In genomic region chr18:55012041-55012440, GRCh38 we compare ENCODE assay signal across 26 cellular contexts. TPM values are rescaled to one million over a fixed set of nuclear protein-coding genes. Genes with fewer than 3 reads are reported as not detected.
A peak's percentile ranks its signal among the peaks of the same experiment; 100 is the strongest.
DNase-seq lines count a peak whose midpoint lies in the region; ATAC-seq, FAIRE-seq and TF ChIP-seq lines count a peak whose summit lies in the region.
"Had no signal": no experiment of that assay in that cellular context is flagged by ENCODE, and none has a peak within 500 bp of the region (broad histone marks: within the 10 kb centered on the region; RNA-seq: fewer than 3 reads in every experiment).

No MANE protein-coding gene starts in this region.

- DNase-seq in A549 (ENCODE audit: low read depth in 1 of 2, low spot score in 1 of 2) (no peak), GM23338 (ENCODE audit: low spot score) (peak; percentile 26), bronchial epithelial cell (ENCODE audit: low read depth) (peak; percentile 73), iPS-NIHi7 (ENCODE audit: extremely low spot score) (peak; percentile 20), RWPE1 (ENCODE audit: low spot score) (no peak), colonic mucosa (no peak), NCI-H446 (lab: John Stamatoyannopoulos, UW) (no peak)
- DNase-seq in CD8-positive, alpha-beta memory T cell, result no peak
- DNase-seq: activated CD4-positive, alpha-beta memory T cell treated with anti-CD3 and anti-CD28 coated beads, Interleukin-2, amount 10 ng/mL, durations not matched to agents 7 days and 5 days; activated CD4-positive, CD25-positive, alpha-beta regulatory T cell; activated gamma-delta T cell; activated T-cell treated with anti-CD3 and anti-CD28 coated beads for 4 hours; adrenal gland; dorsolateral prefrontal cortex; mucosa of descending colon; NCI-H1092 treated with DMSO at 0.1 percent for 48 hours; NCI-H2081; small intestine; stimulated activated CD4-positive, alpha-beta T cell treated with anti-CD3 and anti-CD28 coated beads, Interleukin-2, amount 100 ng/mL, for 48 hours; stimulated activated naive CD8-positive, alpha-beta T cell treated with anti-CD3 and anti-CD28 coated beads, Interleukin-15, Interleukin-2, amounts not matched to agents 100 U/mL and 50 U/mL, for 24 hours; tibial artery had no signal

- H2AFZ ChIP-seq in GM23338, result no peak overlapping the region

- POLR2A ChIA-PET in A549 (lab: Yijun Ruan, JAX), result no interaction called here
- POLR2A ChIA-PET in RWPE1 (lab: Yijun Ruan, JAX; ENCODE audit: low non-redundant PET), result no interaction called here
- POLR2A ChIA-PET in CD8-positive, alpha-beta memory T cell (lab: Charles Lee), result no interaction called here

- H3K9me2 ChIP-seq in GM23338 (ENCODE audit: insufficient read depth), result no peaks in the 10 kb centered on the region

- H4K20me1 ChIP-seq in GM23338 (replicated peaks; ENCODE audit: insufficient read depth), result no peaks in the 10 kb centered on the region

- peaks cover 13% of the 10 kb centered on the region for H3K4me1 Mint-ChIP-seq in GM23338
- H3K4me1 Mint-ChIP-seq in CD8-positive, alpha-beta memory T cell, result no peaks in the 10 kb centered on the region
- H3K4me1 Mint-ChIP-seq: activated CD4-positive, alpha-beta memory T cell treated with anti-CD3 and anti-CD28 coated beads, Interleukin-2, amount 10 ng/mL, durations not matched to agents 7 days and 5 days had no signal

- no peaks in the 10 kb centered on the region for H3K27me3 Mint-ChIP-seq in GM23338 (ENCODE audit: insufficient read depth, low read depth, poor library complexity)
- peaks cover 0 to 4% of the 10 kb centered on the region in 2 donors for H3K27me3 Mint-ChIP-seq in CD8-positive, alpha-beta memory T cell

- no peak overlapping the region for H3K27ac ChIP-seq in A549
- H3K27ac ChIP-seq in GM23338 (ENCODE audit: low read depth), result no peak overlapping the region
- no peak overlapping the region for H3K27ac ChIP-seq in RWPE1
- no peak overlapping the region for H3K27ac ChIP-seq in CD8-positive, alpha-beta memory T cell (ENCODE audit: low read depth, low read length)
- no peak overlapping the region for H3K27ac ChIP-seq in colonic mucosa
- H3K27ac ChIP-seq: 22Rv1, adrenal gland, C4-2B, dorsolateral prefrontal cortex, tibial artery had no signal

- FAIRE-seq in A549 (lab: Jason Lieb, UNC) (no peak), bronchial epithelial cell (lab: Jason Lieb, UNC) (no peak)
- FAIRE-seq: HepG2, small intestine had no signal

- intact Hi-C loops in colonic mucosa (cut with DNase I), result no loop called here

- no peaks in the 10 kb centered on the region for H3K27me3 ChIP-seq in GM23338 (ENCODE audit: insufficient read depth)
- H3K27me3 ChIP-seq in bronchial epithelial cell (ENCODE audit: control insufficient read depth, insufficient read depth, low read length), result no peaks in the 10 kb centered on the region
- H3K27me3 ChIP-seq in CD8-positive, alpha-beta memory T cell (ENCODE audit: insufficient read depth, low read length, poor library complexity, severe bottlenecking), result no peaks in the 10 kb centered on the region
- no peaks in the 10 kb centered on the region for H3K27me3 ChIP-seq in colonic mucosa
- H3K27me3 ChIP-seq: adrenal gland, dorsolateral prefrontal cortex, tibial artery had no signal

- H3K79me2 ChIP-seq in GM23338 (replicated peaks; ENCODE audit: insufficient read depth), result no peaks in the 10 kb centered on the region

- H3K4me1 ChIP-seq in A549 (0 out of 3 replicates have a peak, but pooled peaks cover 5% of the 10 kb centered on the region), GM23338 (ENCODE audit: insufficient read depth) (peaks cover 4% of the 10 kb centered on the region; the same call in 1 of the 2 replicates), colonic mucosa (no peaks in the 10 kb centered on the region)
- no peaks in the 10 kb centered on the region for H3K4me1 ChIP-seq in CD8-positive, alpha-beta memory T cell (ENCODE audit: insufficient read depth, low read length)
- H3K4me1 ChIP-seq: adrenal gland, tibial artery had no signal

- TF ChIP-seq RAD21 in A549 (conservative IDR thresholded peaks at IDR 0.05 in 1 of 2, IDR thresholded peaks at IDR 0.05 in 1 of 2), result no peak

- H3F3A ChIP-seq in GM23338 (replicated peaks; ENCODE audit: low read depth), result no peaks in the 10 kb centered on the region

- no peak overlapping the region for H3K4me3 Mint-ChIP-seq in GM23338
- no peak overlapping the region for H3K4me3 Mint-ChIP-seq in CD8-positive, alpha-beta memory T cell
- H3K4me3 Mint-ChIP-seq: activated CD4-positive, alpha-beta memory T cell treated with anti-CD3 and anti-CD28 coated beads, Interleukin-2, amount 10 ng/mL, durations not matched to agents 7 days and 5 days had no signal

- TF ChIP-seq CTCF in A549 (IDR thresholded peaks at IDR 0.05) (no peak), GM23338 (conservative IDR thresholded peaks at IDR 0.05; ENCODE audit: low read depth in 2 of 2) (no peak), bronchial epithelial cell (IDR thresholded peaks at IDR 0.05; ENCODE audit: insufficient read depth, low read length, severe bottlenecking) (no peak), RWPE1 (conservative IDR thresholded peaks at IDR 0.05; ENCODE audit: low read depth) (no peak), colonic mucosa (IDR thresholded peaks at IDR 0.05) (no peak)

- H3K36me3 Mint-ChIP-seq in GM23338 (ENCODE audit: low read depth), result no peaks in the 10 kb centered on the region
- H3K36me3 Mint-ChIP-seq in CD8-positive, alpha-beta memory T cell, result no peaks in the 10 kb centered on the region

- H3K27ac Mint-ChIP-seq in GM23338, result no peak overlapping the region
- H3K27ac Mint-ChIP-seq in CD8-positive, alpha-beta memory T cell, result no peak overlapping the region
- H3K27ac Mint-ChIP-seq: activated CD4-positive, alpha-beta memory T cell treated with anti-CD3 and anti-CD28 coated beads, Interleukin-2, amount 10 ng/mL, durations not matched to agents 7 days and 5 days had no signal

- no peak for TF ChIP-seq EP300 in A549 (IDR thresholded peaks at IDR 0.05)

- 41% methylated on average over 7 of the region's 7 CpGs for WGBS in A549 (ENCODE audit: missing lambda C conversion rate)

- H3K36me3 ChIP-seq in GM23338 (ENCODE audit: insufficient read depth) (no peaks in the 10 kb centered on the region), bronchial epithelial cell (ENCODE audit: control insufficient read depth, insufficient read depth, low read length) (no peaks in the 10 kb centered on the region), colonic mucosa (no peaks in the 10 kb centered on the region)
- no peaks in the 10 kb centered on the region for H3K36me3 ChIP-seq in CD8-positive, alpha-beta memory T cell (ENCODE audit: insufficient read depth, low read length)
- H3K36me3 ChIP-seq: adrenal gland, tibial artery had no signal

- 0 out of 6 replicates have a peak, but pooled peaks of 1 of the 2 experiments have one; percentile 47 for ATAC-seq in A549
- no peak for ATAC-seq in GM23338
- ATAC-seq: HCT116; HepG2; mucosa of descending colon; SK-N-SH treated with all-trans-retinoic acid at 6 μM for 48 hours; stimulated activated naive CD8-positive, alpha-beta T cell treated with anti-CD3 and anti-CD28 coated beads, Interleukin-15, Interleukin-2, amounts not matched to agents 100 U/mL and 50 U/mL, for 24 hours had no signal

- H3K9me3 ChIP-seq in A549, result no peaks in the 10 kb centered on the region
- no peaks in the 10 kb centered on the region for H3K9me3 ChIP-seq in CD8-positive, alpha-beta memory T cell (ENCODE audit: low read length)
- H3K9me3 ChIP-seq in colonic mucosa, result no peaks in the 10 kb centered on the region
- H3K9me3 ChIP-seq: adrenal gland, mucosa of descending colon, tibial artery had no signal

- H3K9ac ChIP-seq in colonic mucosa (ENCODE audit: low read depth in 2 of 2, low read length in 2 of 2), result no peak overlapping the region

- CTCF ChIA-PET in A549 (lab: Yijun Ruan, JAX) (no interaction called here), RWPE1 (lab: Yijun Ruan, JAX) (no interaction called here)
- CTCF ChIA-PET in CD8-positive, alpha-beta memory T cell (lab: Charles Lee), result no interaction called here

- H3K4me2 ChIP-seq in A549 (peak overlapping the region; percentile 34; the same call in 1 of the 3 replicates), GM23338 (no peak overlapping the region)

- H3K4me3 ChIP-seq in A549 (no peak overlapping the region), GM23338 (no peak overlapping the region), bronchial epithelial cell (ENCODE audit: low read depth, low read length) (no peak overlapping the region), colonic mucosa (no peak overlapping the region)
- H3K4me3 ChIP-seq in CD8-positive, alpha-beta memory T cell (ENCODE audit: low read length), result no peak overlapping the region
- H3K4me3 ChIP-seq: adrenal gland, dorsolateral prefrontal cortex, mucosa of descending colon, tibial artery had no signal

- TF ChIP-seq POLR2A in A549 (IDR thresholded peaks at IDR 0.05; ENCODE audit: low read length), result no peak

- no peaks in the 10 kb centered on the region for H3K9me3 Mint-ChIP-seq in GM23338
- H3K9me3 Mint-ChIP-seq in CD8-positive, alpha-beta memory T cell, result peaks cover 0 to 2% (median 0%) of the 10 kb centered on the region in 5 donors
- H3K9me3 Mint-ChIP-seq: activated CD4-positive, alpha-beta memory T cell treated with anti-CD3 and anti-CD28 coated beads, Interleukin-2, amount 10 ng/mL, durations not matched to agents 7 days and 5 days had no signal

RNA-seq across cellular contexts. Expression of gene CCDC68, which starts 52.8 kb away (rescaled TPM):
- polyA plus RNA-seq in A549 (2011; rRNA removed), result 11.2 and 12.4 TPM in 2 replicates
- 0.89 and 0.91 TPM in 2 replicates for polyA plus RNA-seq in A549 (2012; cell fraction: cytosol; rRNA removed)
- 0.47 and 1.2 TPM in 2 replicates for polyA plus RNA-seq in A549 (2012; cell fraction: nucleus; rRNA removed)
- polyA plus RNA-seq in A549 (2017; fragmentation: RNase III; extraction: RNeasy Plus Mini Kit Qiagen cat#74134 plus additional on column Dnase treatment), result 2.8 to 3.1 TPM (median 3.1 TPM) in 3 replicates
- polyA minus RNA-seq in A549 (2011; rRNA and poly(A)+ RNA removed), result 3.4 and 6.3 TPM in 2 replicates
- 1.2 and 1.6 TPM in 2 replicates for total RNA-seq in GM23338 (2014; rRNA removed; shearing (Covaris generic))
- polyA plus RNA-seq in GM23338 (2016; fragmentation: Nextera tagmentation; extraction: Ambion mirVana), result 2.0 and 3.7 TPM in 2 replicates
- total RNA-seq in bronchial epithelial cell, result 3.5 and 4.2 TPM in 2 replicates
- not detected for total RNA-seq in CD8-positive, alpha-beta memory T cell
- not detected for polyA plus RNA-seq in CD8-positive, alpha-beta memory T cell
- 10 to 100 TPM; 22.3 to 46.8 TPM for total RNA-seq in colonic mucosa

Comparison
In these comparisons a context has a peak if more than half of its experiments do, and no peak if none do; other contexts are left out.
1. DNase-seq: peak in GM23338 (single experiment), bronchial epithelial cell (single experiment) and iPS-NIHi7 (single experiment); none in A549 (0 of 2), RWPE1 (single experiment), CD8-positive, alpha-beta memory T cell (0 of 5), colonic mucosa (single experiment) and NCI-H446 (0 of 2).